1 cellular context compared by ENCODE assay signal in the genomic region with DNA sequence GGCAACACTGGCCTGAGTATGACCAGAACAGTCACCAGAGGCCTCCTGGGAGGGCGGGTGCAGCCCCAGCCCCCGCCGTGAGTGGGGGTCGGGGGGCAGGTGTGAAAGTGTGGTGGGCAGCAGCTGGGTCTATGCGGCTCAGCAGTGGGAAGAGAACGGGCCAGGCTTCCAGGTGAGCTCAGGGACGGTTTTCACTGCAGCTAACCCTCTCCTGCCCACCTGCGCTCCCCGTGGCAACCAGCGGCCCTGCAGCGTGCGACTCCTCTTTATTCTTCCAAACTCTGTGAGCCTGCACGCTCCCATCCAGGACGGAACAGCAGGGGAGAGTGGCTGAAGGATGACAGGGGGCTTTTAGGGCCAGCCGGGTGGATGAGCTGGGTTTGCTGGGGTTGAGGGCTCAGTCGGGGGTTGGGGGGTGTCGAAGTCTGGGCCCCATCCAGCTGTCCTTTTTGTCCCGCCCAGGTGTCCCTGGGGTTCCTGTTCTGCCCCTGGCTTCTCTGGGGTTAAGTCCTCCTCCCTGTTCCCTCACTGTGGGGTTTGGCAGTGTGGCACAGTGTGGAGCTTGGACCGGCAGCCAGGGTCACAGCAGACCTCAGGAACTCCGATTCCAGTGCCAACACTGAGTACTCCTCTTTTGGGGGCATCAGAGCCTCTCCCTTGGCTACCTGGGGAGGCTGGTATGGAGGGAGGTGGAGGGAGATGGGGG.
TF ChIP-seq lines count a peak whose summit lies in the region.

No MANE protein-coding gene starts in this region.

TF ChIP-seq in HEK293, 187 proteins besides CTCF, POLR2A, EP300 and RAD21 (continued from another document):
- TF ChIP-seq, protein P1, sequence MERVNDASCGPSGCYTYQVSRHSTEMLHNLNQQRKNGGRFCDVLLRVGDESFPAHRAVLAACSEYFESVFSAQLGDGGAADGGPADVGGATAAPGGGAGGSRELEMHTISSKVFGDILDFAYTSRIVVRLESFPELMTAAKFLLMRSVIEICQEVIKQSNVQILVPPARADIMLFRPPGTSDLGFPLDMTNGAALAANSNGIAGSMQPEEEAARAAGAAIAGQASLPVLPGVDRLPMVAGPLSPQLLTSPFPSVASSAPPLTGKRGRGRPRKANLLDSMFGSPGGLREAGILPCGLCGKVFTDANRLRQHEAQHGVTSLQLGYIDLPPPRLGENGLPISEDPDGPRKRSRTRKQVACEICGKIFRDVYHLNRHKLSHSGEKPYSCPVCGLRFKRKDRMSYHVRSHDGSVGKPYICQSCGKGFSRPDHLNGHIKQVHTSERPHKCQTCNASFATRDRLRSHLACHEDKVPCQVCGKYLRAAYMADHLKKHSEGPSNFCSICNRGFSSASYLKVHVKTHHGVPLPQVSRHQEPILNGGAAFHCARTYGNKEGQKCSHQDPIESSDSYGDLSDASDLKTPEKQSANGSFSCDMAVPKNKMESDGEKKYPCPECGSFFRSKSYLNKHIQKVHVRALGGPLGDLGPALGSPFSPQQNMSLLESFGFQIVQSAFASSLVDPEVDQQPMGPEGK (tag by site-specific recombination; IDR thresholded peaks at IDR 0.05): 0 out of 2 replicates have a peak, but pooled peaks have one; percentile 30
- peak; percentile 53 for TF ChIP-seq ZNF600 (tag by site-specific recombination; IDR thresholded peaks at IDR 0.05)
- TF ChIP-seq, protein P2, sequence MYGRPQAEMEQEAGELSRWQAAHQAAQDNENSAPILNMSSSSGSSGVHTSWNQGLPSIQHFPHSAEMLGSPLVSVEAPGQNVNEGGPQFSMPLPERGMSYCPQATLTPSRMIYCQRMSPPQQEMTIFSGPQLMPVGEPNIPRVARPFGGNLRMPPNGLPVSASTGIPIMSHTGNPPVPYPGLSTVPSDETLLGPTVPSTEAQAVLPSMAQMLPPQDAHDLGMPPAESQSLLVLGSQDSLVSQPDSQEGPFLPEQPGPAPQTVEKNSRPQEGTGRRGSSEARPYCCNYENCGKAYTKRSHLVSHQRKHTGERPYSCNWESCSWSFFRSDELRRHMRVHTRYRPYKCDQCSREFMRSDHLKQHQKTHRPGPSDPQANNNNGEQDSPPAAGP (tag by site-specific recombination; IDR thresholded peaks at IDR 0.05): no peak
TF ChIP-seq in HEK293: peak in this region for 4.
